11 cellular contexts compared by ENCODE assay signal in genomic region chr2:186422226-186422625, GRCh38.
A peak's percentile ranks its signal among the peaks of the same experiment; 100 is the strongest.
DNase-seq lines count a peak whose midpoint lies in the region; ATAC-seq and TF ChIP-seq lines count a peak whose summit lies in the region.
"Had no signal": no experiment of that assay in that cellular context is flagged by ENCODE, and none has a peak within 500 bp of the region (broad histone marks: within the 10 kb centered on the region; RNA-seq: fewer than 3 reads in every experiment).

No MANE protein-coding gene starts in this region.

- no peaks in the 10 kb centered on the region for H3K9me3 ChIP-seq in right cardiac atrium (ENCODE audit: control insufficient read depth, low read length)
- H3K9me3 ChIP-seq in aorta (ENCODE audit: control insufficient read depth, low read length) = no peaks in the 10 kb centered on the region
- H3K9me3 ChIP-seq: heart left ventricle had no signal

- TF ChIP-seq CTCF in astrocyte of the cerebellum (IDR thresholded peaks at IDR 0.05; ENCODE audit: low read depth, low read length, missing control alignments) = no peak

- peaks cover 0 to 2% of the 10 kb centered on the region in 2 donors for H3K36me3 ChIP-seq in aorta (ENCODE audit: control insufficient read depth in 1 of 2, insufficient read depth in 2 of 2, low read length in 1 of 2)
- H3K36me3 ChIP-seq: heart left ventricle had no signal

- peak; percentile 84 for ATAC-seq in right cardiac atrium
- ATAC-seq in aorta (ENCODE audit: low FRiP score) = peak; percentile 78
- ATAC-seq in HG03159 (IDR thresholded peaks at IDR 0.05; ENCODE audit: unreplicated experiment) = no peak
- ATAC-seq in HG03378 (IDR thresholded peaks at IDR 0.05; ENCODE audit: unreplicated experiment) = no peak

- WGBS in right cardiac atrium = 42% methylated on average over 3 of the region's 3 CpGs
- 2 to 7% methylated on average over 3 of the region's 3 CpGs for WGBS in aorta, 2 donors

- intact Hi-C loops in right cardiac atrium (cut with DNase I) = no loop called here
- intact Hi-C loops in aorta (cut with DNase I) = no loop called here

- H3K27me3 ChIP-seq in right cardiac atrium (ENCODE audit: control insufficient read depth, insufficient read depth) (no peaks in the 10 kb centered on the region), aorta (ENCODE audit: control insufficient read depth in 1 of 2, insufficient read depth in 2 of 2, low read length in 1 of 2) (no peaks in the 10 kb centered on the region)
- H3K27me3 ChIP-seq: heart left ventricle had no signal

- DNase-seq in HT1080 (ENCODE audit: low read depth) (peak; percentile 73), astrocyte of the cerebellum (ENCODE audit: low read depth) (peak; percentile 52), right cardiac atrium (peak; percentile 70 to 80 (median 74)), aorta (peak; percentile 63 to 80), DMS153 (lab: John Stamatoyannopoulos, UW) (no peak)
- DNase-seq: activated naive CD4-positive, alpha-beta T cell treated with anti-CD3 and anti-CD28 coated beads, Interleukin-2, amount 10 ng/mL, durations not matched to agents 7 days and 5 days; NCI-H82; nephron progenitor cell had no signal

- H3K27ac ChIP-seq in right cardiac atrium (ENCODE audit: low read length) (no peak overlapping the region), aorta (ENCODE audit: low read depth in 1 of 2, low read length in 2 of 2) (no peak overlapping the region)
- H3K27ac ChIP-seq: heart left ventricle had no signal

- in situ Hi-C loops in astrocyte of the cerebellum (cut with HindIII; ENCODE audit: low sequenced_read_pairs) = no loop called here

- H3K4me1 ChIP-seq in right cardiac atrium (ENCODE audit: control insufficient read depth, insufficient read depth, low read length) (no peaks in the 10 kb centered on the region), aorta (ENCODE audit: control insufficient read depth in 1 of 2, insufficient read depth in 2 of 2, low read length in 2 of 2) (peaks cover 0 to 2% of the 10 kb centered on the region in 2 donors)

- H3K4me3 ChIP-seq in astrocyte of the cerebellum (ENCODE audit: low read depth, low read length) (no peak overlapping the region), right cardiac atrium (ENCODE audit: low read length) (no peak overlapping the region), aorta (ENCODE audit: low read length in 2 of 2) (no peak overlapping the region)
- H3K4me3 ChIP-seq: heart left ventricle had no signal

Comparison
In these comparisons a context has a peak if more than half of its experiments do, and no peak if none do; other contexts are left out.
1. ATAC-seq: peak in right cardiac atrium (2 of 2) and aorta (single experiment); none in HG03159 (single experiment) and HG03378 (single experiment).